In genomic region chr2:183723278-183723677, GRCh38 we compare ENCODE assay signal across 33 cellular contexts.
"Had no signal": no experiment of that assay in that cellular context is flagged by ENCODE, and none has a peak within 500 bp of the region (broad histone marks: within the 10 kb centered on the region; RNA-seq: fewer than 3 reads in every experiment).

No MANE protein-coding gene starts in this region.

- H3K27me3 ChIP-seq: adrenal gland, ascending aorta, body of pancreas, brain microvascular endothelial cell, breast epithelium, cardiac muscle cell had no signal

- H3K4me1 ChIP-seq: adrenal gland, ascending aorta, body of pancreas, breast epithelium had no signal

- FAIRE-seq: astrocyte, bronchial epithelial cell, colon had no signal

- H3K36me3 ChIP-seq: adrenal gland, ascending aorta, brain microvascular endothelial cell, breast epithelium, cardiac muscle cell had no signal

- H3K27ac ChIP-seq: adrenal gland, ascending aorta, body of pancreas, brain microvascular endothelial cell, breast epithelium, cardiac muscle cell had no signal

- ATAC-seq: activated naive CD4-positive, alpha-beta T cell treated with anti-CD3 and anti-CD28 coated beads, Interleukin-2, amount 50 U/mL, for 72 hours; activated naive CD8-positive, alpha-beta T cell treated with anti-CD3 and anti-CD28 coated beads, Interleukin-2, amount 50 U/mL, for 24 hours; activated T-cell treated with anti-CD3 and anti-CD28 coated beads, Interleukin-2, amount 50 U/mL, for 4 hours; activated T-cell treated with anti-CD3 and anti-CD28 coated beads, Interleukin-2, amount 50 U/mL, for 72 hours; activated T-helper 17 cell treated with anti-CD3 and anti-CD28 coated beads, Interleukin-2, amount 50 U/mL, for 72 hours; body of pancreas had no signal

- DNase-seq: activated effector memory CD4-positive, alpha-beta T cell treated with anti-CD3 and anti-CD28 coated beads, Interleukin-2, amount 50 U/mL, for 16 hours; activated effector memory CD4-positive, alpha-beta T cell treated with Interleukin-2 at 50 U/mL for 16 hours; activated gamma-delta T cell; activated gamma-delta T cell treated with Interleukin-2 at 50 U/mL for 16 hours; activated naive CD4-positive, alpha-beta T cell; activated naive CD4-positive, alpha-beta T cell treated with anti-CD3 and anti-CD28 coated beads for 36 hours; activated naive CD4-positive, alpha-beta T cell treated with anti-CD3 and anti-CD28 coated beads, Interleukin-2, amount 10 ng/mL, durations not matched to agents 7 days and 5 days; activated naive CD4-positive, alpha-beta T cell treated with anti-CD3 and anti-CD28 coated beads, Interleukin-2, amount 50 U/mL, for 16 hours; activated naive CD4-positive, alpha-beta T cell treated with Interleukin-2 at 50 U/mL for 16 hours; activated naive CD8-positive, alpha-beta T cell treated with anti-CD3 and anti-CD28 coated beads for 36 hours; activated naive CD8-positive, alpha-beta T cell treated with anti-CD3 and anti-CD28 coated beads, Interleukin-2, amount 10 ng/mL, durations not matched to agents 7 days and 5 days; activated naive CD8-positive, alpha-beta T cell treated with anti-CD3 and anti-CD28 coated beads, Interleukin-2, amount 50 U/mL, for 24 hours; activated T-cell treated with anti-CD3 and anti-CD28 coated beads, Interleukin-2, amount 50 U/mL, for 4 hours; activated T-cell treated with anti-CD3 and anti-CD28 coated beads, Interleukin-2, amount 50 U/mL, for 48 hours; activated T-cell treated with anti-CD3 and anti-CD28 coated beads, Interleukin-2, amount 50 U/mL, for 72 hours; adrenal gland; amniotic stem cell; amygdala; anterior cingulate cortex; aorta; body of pancreas; brain microvascular endothelial cell; caudate nucleus; central memory CD4-positive, alpha-beta T cell; cerebellar nuclear complex had no signal

- H3K9me3 ChIP-seq: adrenal gland, ascending aorta, body of pancreas, breast epithelium had no signal

- H3K4me3 ChIP-seq: adrenal gland, ascending aorta, body of pancreas, breast epithelium, cardiac muscle cell had no signal
